ENCODE assay signal across 1 cellular context in the genomic region with DNA sequence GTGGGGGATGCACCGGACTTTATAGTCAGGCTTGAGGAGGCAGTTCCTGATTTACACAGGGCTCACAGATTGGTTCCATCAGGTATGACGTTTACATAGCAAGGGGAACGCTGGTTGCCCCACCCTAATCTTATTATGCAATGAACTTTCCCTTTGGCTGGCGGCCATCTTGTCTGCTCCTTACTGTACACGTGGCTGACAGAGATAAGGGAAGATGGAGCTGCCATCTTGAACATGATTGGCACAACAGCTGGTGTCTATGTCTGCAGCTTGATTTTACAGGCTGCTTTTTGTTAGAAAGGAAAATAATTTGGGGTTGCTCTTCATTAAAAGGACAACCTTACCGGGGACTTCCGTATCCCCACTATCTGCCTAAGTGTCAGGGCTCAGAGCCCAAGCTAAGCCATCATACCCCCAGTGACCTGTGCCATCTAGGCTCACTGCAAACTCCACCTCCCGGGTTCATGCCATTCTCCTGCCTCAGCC.
A peak's percentile ranks its signal among the peaks of the same experiment; 100 is the strongest.
TF ChIP-seq lines count a peak whose summit lies in the region.

No MANE protein-coding gene starts in this region.

TF ChIP-seq in K562, 482 proteins besides CTCF, POLR2A, EP300 and RAD21 (continued from another document and continues in another):
- TF ChIP-seq, protein P1, sequence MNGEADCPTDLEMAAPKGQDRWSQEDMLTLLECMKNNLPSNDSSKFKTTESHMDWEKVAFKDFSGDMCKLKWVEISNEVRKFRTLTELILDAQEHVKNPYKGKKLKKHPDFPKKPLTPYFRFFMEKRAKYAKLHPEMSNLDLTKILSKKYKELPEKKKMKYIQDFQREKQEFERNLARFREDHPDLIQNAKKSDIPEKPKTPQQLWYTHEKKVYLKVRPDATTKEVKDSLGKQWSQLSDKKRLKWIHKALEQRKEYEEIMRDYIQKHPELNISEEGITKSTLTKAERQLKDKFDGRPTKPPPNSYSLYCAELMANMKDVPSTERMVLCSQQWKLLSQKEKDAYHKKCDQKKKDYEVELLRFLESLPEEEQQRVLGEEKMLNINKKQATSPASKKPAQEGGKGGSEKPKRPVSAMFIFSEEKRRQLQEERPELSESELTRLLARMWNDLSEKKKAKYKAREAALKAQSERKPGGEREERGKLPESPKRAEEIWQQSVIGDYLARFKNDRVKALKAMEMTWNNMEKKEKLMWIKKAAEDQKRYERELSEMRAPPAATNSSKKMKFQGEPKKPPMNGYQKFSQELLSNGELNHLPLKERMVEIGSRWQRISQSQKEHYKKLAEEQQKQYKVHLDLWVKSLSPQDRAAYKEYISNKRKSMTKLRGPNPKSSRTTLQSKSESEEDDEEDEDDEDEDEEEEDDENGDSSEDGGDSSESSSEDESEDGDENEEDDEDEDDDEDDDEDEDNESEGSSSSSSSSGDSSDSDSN (IDR thresholded peaks at IDR 0.05; ENCODE audit: borderline replicate concordance in 1 of 2, low read depth in 2 of 2, low read length in 2 of 2): no peak
- TF ChIP-seq, protein P2, sequence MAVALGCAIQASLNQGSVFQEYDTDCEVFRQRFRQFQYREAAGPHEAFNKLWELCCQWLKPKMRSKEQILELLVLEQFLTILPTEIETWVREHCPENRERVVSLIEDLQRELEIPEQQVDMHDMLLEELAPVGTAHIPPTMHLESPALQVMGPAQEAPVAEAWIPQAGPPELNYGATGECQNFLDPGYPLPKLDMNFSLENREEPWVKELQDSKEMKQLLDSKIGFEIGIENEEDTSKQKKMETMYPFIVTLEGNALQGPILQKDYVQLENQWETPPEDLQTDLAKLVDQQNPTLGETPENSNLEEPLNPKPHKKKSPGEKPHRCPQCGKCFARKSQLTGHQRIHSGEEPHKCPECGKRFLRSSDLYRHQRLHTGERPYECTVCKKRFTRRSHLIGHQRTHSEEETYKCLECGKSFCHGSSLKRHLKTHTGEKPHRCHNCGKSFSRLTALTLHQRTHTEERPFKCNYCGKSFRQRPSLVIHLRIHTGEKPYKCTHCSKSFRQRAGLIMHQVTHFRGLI (CRISPR knock-in tag; IDR thresholded peaks at IDR 0.05): 0 out of 2 replicates have a peak, but pooled peaks have one; percentile 52
- TF ChIP-seq KLF1 (tag; IDR thresholded peaks at IDR 0.05): no peak
- TF ChIP-seq, protein P3, sequence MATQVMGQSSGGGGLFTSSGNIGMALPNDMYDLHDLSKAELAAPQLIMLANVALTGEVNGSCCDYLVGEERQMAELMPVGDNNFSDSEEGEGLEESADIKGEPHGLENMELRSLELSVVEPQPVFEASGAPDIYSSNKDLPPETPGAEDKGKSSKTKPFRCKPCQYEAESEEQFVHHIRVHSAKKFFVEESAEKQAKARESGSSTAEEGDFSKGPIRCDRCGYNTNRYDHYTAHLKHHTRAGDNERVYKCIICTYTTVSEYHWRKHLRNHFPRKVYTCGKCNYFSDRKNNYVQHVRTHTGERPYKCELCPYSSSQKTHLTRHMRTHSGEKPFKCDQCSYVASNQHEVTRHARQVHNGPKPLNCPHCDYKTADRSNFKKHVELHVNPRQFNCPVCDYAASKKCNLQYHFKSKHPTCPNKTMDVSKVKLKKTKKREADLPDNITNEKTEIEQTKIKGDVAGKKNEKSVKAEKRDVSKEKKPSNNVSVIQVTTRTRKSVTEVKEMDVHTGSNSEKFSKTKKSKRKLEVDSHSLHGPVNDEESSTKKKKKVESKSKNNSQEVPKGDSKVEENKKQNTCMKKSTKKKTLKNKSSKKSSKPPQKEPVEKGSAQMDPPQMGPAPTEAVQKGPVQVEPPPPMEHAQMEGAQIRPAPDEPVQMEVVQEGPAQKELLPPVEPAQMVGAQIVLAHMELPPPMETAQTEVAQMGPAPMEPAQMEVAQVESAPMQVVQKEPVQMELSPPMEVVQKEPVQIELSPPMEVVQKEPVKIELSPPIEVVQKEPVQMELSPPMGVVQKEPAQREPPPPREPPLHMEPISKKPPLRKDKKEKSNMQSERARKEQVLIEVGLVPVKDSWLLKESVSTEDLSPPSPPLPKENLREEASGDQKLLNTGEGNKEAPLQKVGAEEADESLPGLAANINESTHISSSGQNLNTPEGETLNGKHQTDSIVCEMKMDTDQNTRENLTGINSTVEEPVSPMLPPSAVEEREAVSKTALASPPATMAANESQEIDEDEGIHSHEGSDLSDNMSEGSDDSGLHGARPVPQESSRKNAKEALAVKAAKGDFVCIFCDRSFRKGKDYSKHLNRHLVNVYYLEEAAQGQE (CRISPR knock-in tag; IDR thresholded peaks at IDR 0.05; ENCODE audit: low read depth): no peak
- no peak for TF ChIP-seq MTA2 (IDR thresholded peaks at IDR 0.05; ENCODE audit: low read depth)
- no peak for TF ChIP-seq SIN3B (IDR thresholded peaks at IDR 0.05; ENCODE audit: low read depth)
- no peak for TF ChIP-seq POU5F1 (IDR thresholded peaks at IDR 0.05; ENCODE audit: borderline replicate concordance, low read depth, low read length, partially characterized antibody)
- no peak for TF ChIP-seq ETV5 (CRISPR knock-in tag; IDR thresholded peaks at IDR 0.05; ENCODE audit: low read depth)
- TF ChIP-seq, protein P4, sequence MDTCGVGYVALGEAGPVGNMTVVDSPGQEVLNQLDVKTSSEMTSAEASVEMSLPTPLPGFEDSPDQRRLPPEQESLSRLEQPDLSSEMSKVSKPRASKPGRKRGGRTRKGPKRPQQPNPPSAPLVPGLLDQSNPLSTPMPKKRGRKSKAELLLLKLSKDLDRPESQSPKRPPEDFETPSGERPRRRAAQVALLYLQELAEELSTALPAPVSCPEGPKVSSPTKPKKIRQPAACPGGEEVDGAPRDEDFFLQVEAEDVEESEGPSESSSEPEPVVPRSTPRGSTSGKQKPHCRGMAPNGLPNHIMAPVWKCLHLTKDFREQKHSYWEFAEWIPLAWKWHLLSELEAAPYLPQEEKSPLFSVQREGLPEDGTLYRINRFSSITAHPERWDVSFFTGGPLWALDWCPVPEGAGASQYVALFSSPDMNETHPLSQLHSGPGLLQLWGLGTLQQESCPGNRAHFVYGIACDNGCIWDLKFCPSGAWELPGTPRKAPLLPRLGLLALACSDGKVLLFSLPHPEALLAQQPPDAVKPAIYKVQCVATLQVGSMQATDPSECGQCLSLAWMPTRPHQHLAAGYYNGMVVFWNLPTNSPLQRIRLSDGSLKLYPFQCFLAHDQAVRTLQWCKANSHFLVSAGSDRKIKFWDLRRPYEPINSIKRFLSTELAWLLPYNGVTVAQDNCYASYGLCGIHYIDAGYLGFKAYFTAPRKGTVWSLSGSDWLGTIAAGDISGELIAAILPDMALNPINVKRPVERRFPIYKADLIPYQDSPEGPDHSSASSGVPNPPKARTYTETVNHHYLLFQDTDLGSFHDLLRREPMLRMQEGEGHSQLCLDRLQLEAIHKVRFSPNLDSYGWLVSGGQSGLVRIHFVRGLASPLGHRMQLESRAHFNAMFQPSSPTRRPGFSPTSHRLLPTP (IDR thresholded peaks at IDR 0.05; ENCODE audit: borderline replicate concordance, extremely low read depth, insufficient read length): no peak
- TF ChIP-seq PTTG1 (tag; IDR thresholded peaks at IDR 0.05; ENCODE audit: low read depth): peak; percentile 36; the same call in 1 of the 2 replicates
- no peak for TF ChIP-seq HOXB6 (CRISPR knock-in tag; IDR thresholded peaks at IDR 0.05; ENCODE audit: borderline replicate concordance)
- TF ChIP-seq ELF2 (CRISPR knock-in tag; IDR thresholded peaks at IDR 0.05): no peak
- TF ChIP-seq ZC3H8 (IDR thresholded peaks at IDR 0.05): no peak
- TF ChIP-seq, protein P5, sequence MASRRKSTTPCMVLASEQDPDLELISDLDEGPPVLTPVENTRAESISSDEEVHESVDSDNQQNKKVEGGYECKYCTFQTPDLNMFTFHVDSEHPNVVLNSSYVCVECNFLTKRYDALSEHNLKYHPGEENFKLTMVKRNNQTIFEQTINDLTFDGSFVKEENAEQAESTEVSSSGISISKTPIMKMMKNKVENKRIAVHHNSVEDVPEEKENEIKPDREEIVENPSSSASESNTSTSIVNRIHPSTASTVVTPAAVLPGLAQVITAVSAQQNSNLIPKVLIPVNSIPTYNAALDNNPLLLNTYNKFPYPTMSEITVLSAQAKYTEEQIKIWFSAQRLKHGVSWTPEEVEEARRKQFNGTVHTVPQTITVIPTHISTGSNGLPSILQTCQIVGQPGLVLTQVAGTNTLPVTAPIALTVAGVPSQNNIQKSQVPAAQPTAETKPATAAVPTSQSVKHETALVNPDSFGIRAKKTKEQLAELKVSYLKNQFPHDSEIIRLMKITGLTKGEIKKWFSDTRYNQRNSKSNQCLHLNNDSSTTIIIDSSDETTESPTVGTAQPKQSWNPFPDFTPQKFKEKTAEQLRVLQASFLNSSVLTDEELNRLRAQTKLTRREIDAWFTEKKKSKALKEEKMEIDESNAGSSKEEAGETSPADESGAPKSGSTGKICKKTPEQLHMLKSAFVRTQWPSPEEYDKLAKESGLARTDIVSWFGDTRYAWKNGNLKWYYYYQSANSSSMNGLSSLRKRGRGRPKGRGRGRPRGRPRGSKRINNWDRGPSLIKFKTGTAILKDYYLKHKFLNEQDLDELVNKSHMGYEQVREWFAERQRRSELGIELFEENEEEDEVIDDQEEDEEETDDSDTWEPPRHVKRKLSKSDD (conservative IDR thresholded peaks at IDR 0.05; ENCODE audit: low read length): no peak
- TF ChIP-seq, protein P6, sequence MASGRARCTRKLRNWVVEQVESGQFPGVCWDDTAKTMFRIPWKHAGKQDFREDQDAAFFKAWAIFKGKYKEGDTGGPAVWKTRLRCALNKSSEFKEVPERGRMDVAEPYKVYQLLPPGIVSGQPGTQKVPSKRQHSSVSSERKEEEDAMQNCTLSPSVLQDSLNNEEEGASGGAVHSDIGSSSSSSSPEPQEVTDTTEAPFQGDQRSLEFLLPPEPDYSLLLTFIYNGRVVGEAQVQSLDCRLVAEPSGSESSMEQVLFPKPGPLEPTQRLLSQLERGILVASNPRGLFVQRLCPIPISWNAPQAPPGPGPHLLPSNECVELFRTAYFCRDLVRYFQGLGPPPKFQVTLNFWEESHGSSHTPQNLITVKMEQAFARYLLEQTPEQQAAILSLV (tag; IDR thresholded peaks at IDR 0.05): peak; percentile 69
- no peak for TF ChIP-seq HNRNPLL (IDR thresholded peaks at IDR 0.05; ENCODE audit: low read depth, low read length, poor library complexity, severe bottlenecking)
- TF ChIP-seq, protein P7, sequence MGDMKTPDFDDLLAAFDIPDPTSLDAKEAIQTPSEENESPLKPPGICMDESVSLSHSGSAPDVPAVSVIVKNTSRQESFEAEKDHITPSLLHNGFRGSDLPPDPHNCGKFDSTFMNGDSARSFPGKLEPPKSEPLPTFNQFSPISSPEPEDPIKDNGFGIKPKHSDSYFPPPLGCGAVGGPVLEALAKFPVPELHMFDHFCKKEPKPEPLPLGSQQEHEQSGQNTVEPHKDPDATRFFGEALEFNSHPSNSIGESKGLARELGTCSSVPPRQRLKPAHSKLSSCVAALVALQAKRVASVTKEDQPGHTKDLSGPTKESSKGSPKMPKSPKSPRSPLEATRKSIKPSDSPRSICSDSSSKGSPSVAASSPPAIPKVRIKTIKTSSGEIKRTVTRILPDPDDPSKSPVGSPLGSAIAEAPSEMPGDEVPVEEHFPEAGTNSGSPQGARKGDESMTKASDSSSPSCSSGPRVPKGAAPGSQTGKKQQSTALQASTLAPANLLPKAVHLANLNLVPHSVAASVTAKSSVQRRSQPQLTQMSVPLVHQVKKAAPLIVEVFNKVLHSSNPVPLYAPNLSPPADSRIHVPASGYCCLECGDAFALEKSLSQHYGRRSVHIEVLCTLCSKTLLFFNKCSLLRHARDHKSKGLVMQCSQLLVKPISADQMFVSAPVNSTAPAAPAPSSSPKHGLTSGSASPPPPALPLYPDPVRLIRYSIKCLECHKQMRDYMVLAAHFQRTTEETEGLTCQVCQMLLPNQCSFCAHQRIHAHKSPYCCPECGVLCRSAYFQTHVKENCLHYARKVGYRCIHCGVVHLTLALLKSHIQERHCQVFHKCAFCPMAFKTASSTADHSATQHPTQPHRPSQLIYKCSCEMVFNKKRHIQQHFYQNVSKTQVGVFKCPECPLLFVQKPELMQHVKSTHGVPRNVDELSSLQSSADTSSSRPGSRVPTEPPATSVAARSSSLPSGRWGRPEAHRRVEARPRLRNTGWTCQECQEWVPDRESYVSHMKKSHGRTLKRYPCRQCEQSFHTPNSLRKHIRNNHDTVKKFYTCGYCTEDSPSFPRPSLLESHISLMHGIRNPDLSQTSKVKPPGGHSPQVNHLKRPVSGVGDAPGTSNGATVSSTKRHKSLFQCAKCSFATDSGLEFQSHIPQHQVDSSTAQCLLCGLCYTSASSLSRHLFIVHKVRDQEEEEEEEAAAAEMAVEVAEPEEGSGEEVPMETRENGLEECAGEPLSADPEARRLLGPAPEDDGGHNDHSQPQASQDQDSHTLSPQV (IDR thresholded peaks at IDR 0.05): peak; percentile 98
- TF ChIP-seq, protein P8, sequence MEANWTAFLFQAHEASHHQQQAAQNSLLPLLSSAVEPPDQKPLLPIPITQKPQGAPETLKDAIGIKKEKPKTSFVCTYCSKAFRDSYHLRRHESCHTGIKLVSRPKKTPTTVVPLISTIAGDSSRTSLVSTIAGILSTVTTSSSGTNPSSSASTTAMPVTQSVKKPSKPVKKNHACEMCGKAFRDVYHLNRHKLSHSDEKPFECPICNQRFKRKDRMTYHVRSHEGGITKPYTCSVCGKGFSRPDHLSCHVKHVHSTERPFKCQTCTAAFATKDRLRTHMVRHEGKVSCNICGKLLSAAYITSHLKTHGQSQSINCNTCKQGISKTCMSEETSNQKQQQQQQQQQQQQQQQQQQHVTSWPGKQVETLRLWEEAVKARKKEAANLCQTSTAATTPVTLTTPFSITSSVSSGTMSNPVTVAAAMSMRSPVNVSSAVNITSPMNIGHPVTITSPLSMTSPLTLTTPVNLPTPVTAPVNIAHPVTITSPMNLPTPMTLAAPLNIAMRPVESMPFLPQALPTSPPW (CRISPR knock-in tag; IDR thresholded peaks at IDR 0.05): peak; percentile 87
- no peak for TF ChIP-seq NFXL1 (CRISPR knock-in tag; IDR thresholded peaks at IDR 0.05)
- no peak for TF ChIP-seq FOXJ3 (CRISPR knock-in tag; IDR thresholded peaks at IDR 0.05)
- peak; percentile 74 for TF ChIP-seq HDAC8 (tag; IDR thresholded peaks at IDR 0.05)
- no peak for TF ChIP-seq ZNF324 (CRISPR knock-in tag; IDR thresholded peaks at IDR 0.05)
- no peak for TF ChIP-seq JUND (IDR thresholded peaks at IDR 0.05; ENCODE audit: borderline replicate concordance, low read depth, low read length)
- peak; percentile 59; the same call in 1 of the 3 replicates for TF ChIP-seq JUND (tag; IDR thresholded peaks at IDR 0.05; ENCODE audit: borderline replicate concordance, low read depth, low read length)
- peak; percentile 71 for TF ChIP-seq ZNF41 (CRISPR knock-in tag; conservative IDR thresholded peaks at IDR 0.05)
- 0 out of 4 replicates have a peak, but pooled peaks of 1 of the 2 experiments have one; percentile 49 for TF ChIP-seq MAZ (CRISPR knock-in tag; conservative IDR thresholded peaks at IDR 0.05 in 1 of 2, IDR thresholded peaks at IDR 0.05 in 1 of 2)
- TF ChIP-seq FOXA1 (IDR thresholded peaks at IDR 0.05; ENCODE audit: borderline replicate concordance): no peak
- TF ChIP-seq, protein P9, sequence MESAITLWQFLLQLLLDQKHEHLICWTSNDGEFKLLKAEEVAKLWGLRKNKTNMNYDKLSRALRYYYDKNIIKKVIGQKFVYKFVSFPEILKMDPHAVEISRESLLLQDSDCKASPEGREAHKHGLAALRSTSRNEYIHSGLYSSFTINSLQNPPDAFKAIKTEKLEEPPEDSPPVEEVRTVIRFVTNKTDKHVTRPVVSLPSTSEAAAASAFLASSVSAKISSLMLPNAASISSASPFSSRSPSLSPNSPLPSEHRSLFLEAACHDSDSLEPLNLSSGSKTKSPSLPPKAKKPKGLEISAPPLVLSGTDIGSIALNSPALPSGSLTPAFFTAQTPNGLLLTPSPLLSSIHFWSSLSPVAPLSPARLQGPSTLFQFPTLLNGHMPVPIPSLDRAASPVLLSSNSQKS (CRISPR knock-in tag; IDR thresholded peaks at IDR 0.05): no peak
